25 cellular contexts compared by ENCODE assay signal in the genomic region with DNA sequence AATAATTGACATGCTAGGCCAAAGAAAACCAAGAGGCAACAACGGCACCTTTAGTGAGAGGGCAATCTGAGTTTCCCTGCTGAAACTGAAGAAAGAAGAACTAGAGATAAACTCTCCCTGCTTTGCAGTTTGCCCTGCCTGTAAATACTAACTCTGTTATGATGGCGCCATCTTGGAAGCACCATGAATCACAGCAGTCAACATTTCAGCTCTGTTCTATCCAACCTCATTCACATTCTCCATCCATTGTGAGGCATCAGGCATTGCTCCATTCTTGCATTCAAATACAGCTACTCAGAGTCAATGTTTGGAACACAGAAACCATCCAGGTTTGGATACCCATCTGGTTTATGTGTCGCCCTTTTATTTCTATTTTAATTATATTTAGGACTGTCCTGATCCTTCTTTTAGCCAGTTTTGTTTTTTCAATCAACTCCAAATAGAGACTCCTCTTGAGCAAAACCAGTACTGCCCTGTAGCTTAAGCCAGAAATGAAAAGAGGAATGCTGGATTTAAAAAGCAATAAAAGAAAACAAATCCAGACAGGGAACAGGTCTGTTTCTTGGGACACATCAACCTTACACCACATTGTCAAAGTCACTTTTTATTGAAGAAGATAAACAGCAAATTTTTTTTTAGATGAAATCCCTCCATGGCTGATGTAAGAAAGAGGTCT. TPM values are rescaled to one million over a fixed set of nuclear protein-coding genes. Genes with fewer than 3 reads are reported as not detected.
DNase-seq lines count a peak whose midpoint lies in the region; ATAC-seq, FAIRE-seq and TF ChIP-seq lines count a peak whose summit lies in the region.
"Had no signal": no experiment of that assay in that cellular context is flagged by ENCODE, and none has a peak within 500 bp of the region (broad histone marks: within the 10 kb centered on the region; RNA-seq: fewer than 3 reads in every experiment).

No MANE protein-coding gene starts in this region.

- H3K27ac ChIP-seq in left ventricle myocardium inferior (replicated peaks) (peak overlapping the region; percentile 48), rectal smooth muscle tissue (ENCODE audit: low read depth, low read length) (peak overlapping the region; percentile 81), uterus (peak overlapping the region; percentile 51 to 76), tibial artery (no peak overlapping the region)
- H3K27ac ChIP-seq: HL-60, SK-N-MC had no signal

- no peak for TF ChIP-seq CTCF in left ventricle myocardium inferior (IDR thresholded peaks at IDR 0.05; ENCODE audit: borderline replicate concordance)
- TF ChIP-seq CTCF in uterus (IDR thresholded peaks at IDR 0.05) = no peak
- no peak for TF ChIP-seq CTCF in tibial artery (IDR thresholded peaks at IDR 0.05)

- H3K4me3 ChIP-seq in left ventricle myocardium inferior (no peak overlapping the region), rectal smooth muscle tissue (ENCODE audit: low read length) (no peak overlapping the region), uterus (no peak overlapping the region), tibial artery (no peak overlapping the region)
- H3K4me3 ChIP-seq: SK-N-MC had no signal

- H3K9me3 ChIP-seq in left ventricle myocardium inferior (replicated peaks) (no peaks in the 10 kb centered on the region), uterus (no peaks in the 10 kb centered on the region), tibial artery (no peaks in the 10 kb centered on the region)

- H3K27me3 ChIP-seq in left ventricle myocardium inferior (ENCODE audit: low read depth) (no peaks in the 10 kb centered on the region), rectal smooth muscle tissue (ENCODE audit: control insufficient read depth, insufficient read depth, low read length) (no peaks in the 10 kb centered on the region), uterus (no peaks in the 10 kb centered on the region), tibial artery (no peaks in the 10 kb centered on the region)

- FAIRE-seq in endometrium (lab: Jason Lieb, UNC) = peak; percentile 97
- FAIRE-seq: A204.1, GM18507 had no signal

- H3K36me3 ChIP-seq in left ventricle myocardium inferior = no peaks in the 10 kb centered on the region
- no peaks in the 10 kb centered on the region for H3K36me3 ChIP-seq in rectal smooth muscle tissue (ENCODE audit: control insufficient read depth, insufficient read depth, low read length)
- H3K36me3 ChIP-seq in uterus = no peaks in the 10 kb centered on the region
- H3K36me3 ChIP-seq in tibial artery = no peaks in the 10 kb centered on the region

- H3K9ac ChIP-seq in rectal smooth muscle tissue (ENCODE audit: low read length) = no peak overlapping the region

- H3K4me1 ChIP-seq in left ventricle myocardium inferior (peaks cover 22% of the 10 kb centered on the region), rectal smooth muscle tissue (ENCODE audit: control insufficient read depth, insufficient read depth, low read length) (peaks cover 27% of the 10 kb centered on the region), uterus (peaks cover 0 to 4% of the 10 kb centered on the region in 2 donors), tibial artery (peaks cover 0 to 22% (median 0%) of the 10 kb centered on the region in 4 donors)

- DNase-seq in left ventricle myocardium inferior (no peak), Right ventricle myocardium inferior (ENCODE audit: missing footprints) (no peak), uterus (peak in 1 of 2 donors; percentile 38), amniotic stem cell (lab: John Stamatoyannopoulos, UW) (no peak), tibial artery (no peak)
- DNase-seq: Calu3; CD8-positive, alpha-beta T cell; GF-D8; H7; HFFc6; IMR-90; NCI-H1048; NCI-H1436 treated with DMSO at 0.1 percent for 48 hours; NCI-H2029 treated with DMSO at 0.1 percent for 48 hours; NCI-H2171; NCI-H526; OCI-M1; SHP77 had no signal

- intact Hi-C loops in left ventricle myocardium inferior (cut with micrococcal nuclease) = loop anchor here (10.0 kb wide), 1 partner anchor 109 kb away; no protein-coding TSS in a partner anchor
- intact Hi-C loops in Right ventricle myocardium inferior (cut with DNase I) = loop anchor here (10.0 kb wide), 1 partner anchor 89 kb away; no protein-coding TSS in a partner anchor
- intact Hi-C loops in uterus (cut with DNase I; ENCODE audit: low total_unique reads) = no loop called here
- intact Hi-C loops in tibial artery (cut with DNase I; ENCODE audit: low total_unique reads) = no loop called here

- TF ChIP-seq POLR2A in uterus (IDR thresholded peaks at IDR 0.05) = no peak

- ATAC-seq in Right ventricle myocardium inferior = no peak
- ATAC-seq in HG02970 (IDR thresholded peaks at IDR 0.05; ENCODE audit: low FRiP score, unreplicated experiment) = no peak
- ATAC-seq: CD8-positive, alpha-beta T cell had no signal

RNA-seq across cellular contexts. Expression of gene PPM1A, which starts 33.4 kb away (rescaled TPM):
- total RNA-seq in left ventricle myocardium inferior (98.8 TPM), Right ventricle myocardium inferior (119 TPM), uterus (10 to 100 TPM; 32.0 to 77.1 (median 52.8) TPM)

RNA-seq across cellular contexts. Expression of gene DHRS7, which starts 50.5 kb away (rescaled TPM):
- 29.5 TPM for total RNA-seq in left ventricle myocardium inferior
- 34.6 TPM for total RNA-seq in Right ventricle myocardium inferior
- total RNA-seq in uterus = 100 to 1,000 TPM in 2 of 4 donors, 10 to 100 TPM in 2; 64.5 to 108 (median 91.2) TPM

Comparison
In these comparisons a context has a peak if more than half of its experiments do, and no peak if none do; other contexts are left out.
1. H3K27ac ChIP-seq: peak in left ventricle myocardium inferior (single experiment), rectal smooth muscle tissue (single experiment) and uterus (2 of 2); none in tibial artery (0 of 2).
2. intact Hi-C loops: an anchor here in left ventricle myocardium inferior (10.0 kb wide) and Right ventricle myocardium inferior (10.0 kb wide); none called in uterus and tibial artery.